1 cellular context compared by ENCODE assay signal in the genomic region with DNA sequence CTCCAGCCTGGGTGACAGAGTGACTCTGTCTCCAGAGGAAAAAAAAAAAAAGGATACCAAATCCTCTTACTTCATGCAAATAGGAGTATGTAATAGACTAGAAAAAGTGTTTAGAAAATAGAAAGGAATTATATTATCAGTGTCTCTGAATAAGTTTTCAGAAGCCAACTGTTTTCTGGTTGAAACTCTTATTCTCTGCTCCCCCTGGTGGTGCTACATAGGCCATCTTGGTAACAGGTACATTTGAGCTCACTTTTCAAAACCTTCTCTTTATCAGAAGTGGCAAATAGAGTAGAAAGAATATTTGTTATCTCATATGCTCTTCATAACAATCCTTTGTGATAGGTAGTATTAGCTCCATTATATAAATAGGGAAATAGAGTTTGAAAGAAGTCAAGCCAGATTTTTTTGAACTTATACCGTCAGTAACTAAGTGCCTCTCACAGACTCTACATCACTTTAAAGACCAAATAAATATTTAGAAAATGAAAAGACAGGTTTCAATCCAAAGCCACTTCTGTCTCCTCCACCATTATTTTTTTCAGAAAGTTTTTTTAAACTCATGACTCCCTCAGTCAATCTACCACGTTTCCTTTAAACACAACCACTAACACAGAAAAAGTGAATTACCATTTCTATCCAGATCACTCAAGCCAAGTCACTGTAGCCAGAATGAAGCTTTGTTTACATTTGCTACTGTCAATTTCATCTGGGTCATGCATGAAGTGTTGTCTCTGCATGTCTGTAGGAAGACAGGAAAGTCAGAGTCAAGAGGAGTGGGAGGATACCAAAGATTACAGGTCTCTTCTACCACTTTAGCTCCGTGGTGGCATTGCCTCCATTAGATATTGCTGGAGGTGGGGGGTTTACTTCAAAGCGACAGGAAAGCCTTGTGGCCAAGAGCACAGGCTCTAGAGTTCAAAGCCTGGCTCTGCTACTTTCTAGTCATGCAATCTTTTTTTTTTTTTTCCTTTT.
TF ChIP-seq lines count a peak whose summit lies in the region.

No MANE protein-coding gene starts in this region.

TF ChIP-seq in HEK293T, 16 proteins besides CTCF, POLR2A, EP300 and RAD21:
- TF ChIP-seq, protein P1, sequence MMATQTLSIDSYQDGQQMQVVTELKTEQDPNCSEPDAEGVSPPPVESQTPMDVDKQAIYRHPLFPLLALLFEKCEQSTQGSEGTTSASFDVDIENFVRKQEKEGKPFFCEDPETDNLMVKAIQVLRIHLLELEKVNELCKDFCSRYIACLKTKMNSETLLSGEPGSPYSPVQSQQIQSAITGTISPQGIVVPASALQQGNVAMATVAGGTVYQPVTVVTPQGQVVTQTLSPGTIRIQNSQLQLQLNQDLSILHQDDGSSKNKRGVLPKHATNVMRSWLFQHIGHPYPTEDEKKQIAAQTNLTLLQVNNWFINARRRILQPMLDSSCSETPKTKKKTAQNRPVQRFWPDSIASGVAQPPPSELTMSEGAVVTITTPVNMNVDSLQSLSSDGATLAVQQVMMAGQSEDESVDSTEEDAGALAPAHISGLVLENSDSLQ (IDR thresholded peaks at IDR 0.05) = no peak
- TF ChIP-seq BHLHE40 (IDR thresholded peaks at IDR 0.05; ENCODE audit: borderline replicate concordance) = no peak
- no peak for TF ChIP-seq LEF1 (IDR thresholded peaks at IDR 0.05; ENCODE audit: borderline replicate concordance)
- TF ChIP-seq ZNF384 (IDR thresholded peaks at IDR 0.05) = no peak
- TF ChIP-seq ELF4 (IDR thresholded peaks at IDR 0.05) = no peak
- TF ChIP-seq SP1 (IDR thresholded peaks at IDR 0.05) = no peak
- no peak for TF ChIP-seq TARDBP (IDR thresholded peaks at IDR 0.05)
- no peak for TF ChIP-seq ARNT (IDR thresholded peaks at IDR 0.05)
- TF ChIP-seq L3MBTL2 (conservative IDR thresholded peaks at IDR 0.05) = no peak
- no peak for TF ChIP-seq FOXA1 (IDR thresholded peaks at IDR 0.05)
- no peak for TF ChIP-seq CTBP1 (IDR thresholded peaks at IDR 0.05; ENCODE audit: borderline replicate concordance)
- no peak for TF ChIP-seq NFRKB (IDR thresholded peaks at IDR 0.05)
- no peak for TF ChIP-seq FOXK2 (IDR thresholded peaks at IDR 0.05)
- TF ChIP-seq FOXM1 (IDR thresholded peaks at IDR 0.05; ENCODE audit: borderline replicate concordance) = no peak
